9 cellular contexts compared by ENCODE assay signal in the genomic region with DNA sequence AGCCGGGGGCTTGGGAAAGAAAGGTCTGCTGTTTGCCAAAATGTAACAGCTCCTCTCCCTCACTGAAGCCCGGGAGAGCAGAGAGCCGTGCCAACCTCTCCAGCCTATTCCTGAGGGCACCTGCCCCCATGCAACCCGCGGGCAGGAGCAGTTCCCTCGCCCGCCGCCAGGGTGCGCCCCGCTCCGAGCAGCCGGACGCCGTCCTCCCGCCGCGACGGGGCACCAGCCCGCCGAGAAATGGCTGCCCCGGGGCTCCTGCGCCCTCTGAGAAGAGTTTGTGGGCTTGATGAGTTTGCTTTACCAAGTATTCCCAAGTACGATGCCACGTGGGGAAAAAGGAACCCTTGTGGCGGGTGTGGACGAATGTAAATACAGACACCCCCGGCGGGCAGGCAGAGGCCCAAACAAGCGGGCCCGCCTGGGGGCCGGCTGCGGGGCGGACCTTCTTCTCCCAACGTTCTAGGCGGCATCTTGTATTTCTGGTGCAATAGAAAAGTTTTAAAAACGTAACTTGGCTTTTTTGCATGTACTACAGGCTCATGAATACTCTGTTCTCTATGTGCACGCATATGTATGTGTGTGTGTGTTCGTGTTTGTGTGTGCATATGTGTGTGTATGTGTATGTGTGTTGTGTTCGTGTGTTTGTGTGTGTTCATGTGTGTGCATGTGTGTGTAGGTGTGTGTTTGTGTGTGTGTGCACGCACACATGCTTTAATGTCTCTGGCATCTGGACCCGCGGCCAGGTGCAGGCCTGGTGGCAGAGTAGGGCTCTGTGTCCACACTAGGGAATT.
A peak's percentile ranks its signal among the peaks of the same experiment; 100 is the strongest.
DNase-seq lines count a peak whose midpoint lies in the region; ATAC-seq and TF ChIP-seq lines count a peak whose summit lies in the region.
"Had no signal": no experiment of that assay in that cellular context is flagged by ENCODE, and none has a peak within 500 bp of the region (broad histone marks: within the 10 kb centered on the region; RNA-seq: fewer than 3 reads in every experiment).

No MANE protein-coding gene starts in this region.

- peaks cover 12% of the 10 kb centered on the region for H3K4me1 ChIP-seq in right cardiac atrium (ENCODE audit: control insufficient read depth, insufficient read depth, low read length)
- H3K4me1 ChIP-seq in skeletal muscle satellite cell (ENCODE audit: control insufficient read depth, insufficient read depth, low read length): peaks cover 16% of the 10 kb centered on the region

- peaks cover 2% of the 10 kb centered on the region for H3K27me3 Mint-ChIP-seq in activated naive CD8-positive, alpha-beta T cell treated with anti-CD3 and anti-CD28 coated beads, Interleukin-2, amount 50 U/mL, for 24 hours

- H3K36me3 Mint-ChIP-seq in activated naive CD8-positive, alpha-beta T cell treated with anti-CD3 and anti-CD28 coated beads, Interleukin-2, amount 50 U/mL, for 24 hours (ENCODE audit: low read depth): no peaks in the 10 kb centered on the region

- H3K9ac ChIP-seq in skeletal muscle satellite cell (ENCODE audit: low read depth, low read length): peak overlapping the region; percentile 27

- H3K9me3 Mint-ChIP-seq in activated naive CD8-positive, alpha-beta T cell treated with anti-CD3 and anti-CD28 coated beads, Interleukin-2, amount 50 U/mL, for 24 hours: no peaks in the 10 kb centered on the region
- H3K9me3 Mint-ChIP-seq: T-helper 1 cell treated with Interleukin-12 subunit alpha and Interleukin-12 subunit beta and Interleukin-4 antibody, amounts not matched to agents 30 μg/mL and 1 μg/mL, for 36 hours had no signal

- peak; percentile 100 for TF ChIP-seq CTCF in C4-2B (conservative IDR thresholded peaks at IDR 0.05)

- no peaks in the 10 kb centered on the region for H3K27me3 ChIP-seq in right cardiac atrium (ENCODE audit: control insufficient read depth, insufficient read depth)
- H3K27me3 ChIP-seq in skeletal muscle satellite cell (ENCODE audit: control insufficient read depth, insufficient read depth, low read length): no peaks in the 10 kb centered on the region

- H3K9me3 ChIP-seq in right cardiac atrium (ENCODE audit: control insufficient read depth, low read length): no peaks in the 10 kb centered on the region
- no peaks in the 10 kb centered on the region for H3K9me3 ChIP-seq in skeletal muscle satellite cell (replicated peaks; ENCODE audit: low read length)

- DNase-seq in HuH-7.5 (ENCODE audit: low spot score) (peak; percentile 86), SW480 (ENCODE audit: low spot score) (peak; percentile 46), right cardiac atrium (peak; percentile 76 to 90 (median 90))
- peak; percentile 90 for DNase-seq in activated naive CD8-positive, alpha-beta T cell treated with anti-CD3 and anti-CD28 coated beads, Interleukin-2, amount 50 U/mL, for 24 hours

- ATAC-seq in GM19324 (IDR thresholded peaks at IDR 0.05; ENCODE audit: low FRiP score, unreplicated experiment) (peak; percentile 55), right cardiac atrium (peak; percentile 60 to 67), HG02938 (IDR thresholded peaks at IDR 0.05; ENCODE audit: unreplicated experiment) (no peak)
- ATAC-seq in activated naive CD8-positive, alpha-beta T cell treated with anti-CD3 and anti-CD28 coated beads, Interleukin-2, amount 50 U/mL, for 24 hours: peak; percentile 78

- H3K27ac ChIP-seq in C4-2B: no peak overlapping the region
- H3K27ac ChIP-seq in right cardiac atrium (ENCODE audit: low read length): no peak overlapping the region

- H3K4me3 ChIP-seq in right cardiac atrium (ENCODE audit: low read length) (no peak overlapping the region), skeletal muscle satellite cell (ENCODE audit: low read length) (no peak overlapping the region)

- H3K4me3 Mint-ChIP-seq in activated naive CD8-positive, alpha-beta T cell treated with anti-CD3 and anti-CD28 coated beads, Interleukin-2, amount 50 U/mL, for 24 hours: no peak overlapping the region
- H3K4me3 Mint-ChIP-seq: T-helper 1 cell treated with Interleukin-12 subunit alpha and Interleukin-12 subunit beta and Interleukin-4 antibody, amounts not matched to agents 30 μg/mL and 1 μg/mL, for 36 hours had no signal

- peaks cover 2% of the 10 kb centered on the region for H3K4me1 Mint-ChIP-seq in activated naive CD8-positive, alpha-beta T cell treated with anti-CD3 and anti-CD28 coated beads, Interleukin-2, amount 50 U/mL, for 24 hours

- intact Hi-C loops in right cardiac atrium (cut with DNase I): loop anchor here (2.0 to 10.0 kb wide), 5 partner anchors 67 to 170 kb away; no protein-coding TSS in a partner anchor

- no peak overlapping the region for H3K27ac Mint-ChIP-seq in activated naive CD8-positive, alpha-beta T cell treated with anti-CD3 and anti-CD28 coated beads, Interleukin-2, amount 50 U/mL, for 24 hours
- H3K27ac Mint-ChIP-seq: T-helper 1 cell treated with Interleukin-12 subunit alpha and Interleukin-12 subunit beta and Interleukin-4 antibody, amounts not matched to agents 30 μg/mL and 1 μg/mL, for 36 hours had no signal

- H3K4me2 ChIP-seq in skeletal muscle satellite cell (ENCODE audit: low read length): peak overlapping the region; percentile 54

- WGBS in right cardiac atrium: 33% methylated on average over 42 of the region's 42 CpGs

- H3K36me3 ChIP-seq in skeletal muscle satellite cell (ENCODE audit: insufficient read depth, low read length): no peaks in the 10 kb centered on the region
